Comparison of ENCODE assay signal across 15 cellular contexts in the genomic region with DNA sequence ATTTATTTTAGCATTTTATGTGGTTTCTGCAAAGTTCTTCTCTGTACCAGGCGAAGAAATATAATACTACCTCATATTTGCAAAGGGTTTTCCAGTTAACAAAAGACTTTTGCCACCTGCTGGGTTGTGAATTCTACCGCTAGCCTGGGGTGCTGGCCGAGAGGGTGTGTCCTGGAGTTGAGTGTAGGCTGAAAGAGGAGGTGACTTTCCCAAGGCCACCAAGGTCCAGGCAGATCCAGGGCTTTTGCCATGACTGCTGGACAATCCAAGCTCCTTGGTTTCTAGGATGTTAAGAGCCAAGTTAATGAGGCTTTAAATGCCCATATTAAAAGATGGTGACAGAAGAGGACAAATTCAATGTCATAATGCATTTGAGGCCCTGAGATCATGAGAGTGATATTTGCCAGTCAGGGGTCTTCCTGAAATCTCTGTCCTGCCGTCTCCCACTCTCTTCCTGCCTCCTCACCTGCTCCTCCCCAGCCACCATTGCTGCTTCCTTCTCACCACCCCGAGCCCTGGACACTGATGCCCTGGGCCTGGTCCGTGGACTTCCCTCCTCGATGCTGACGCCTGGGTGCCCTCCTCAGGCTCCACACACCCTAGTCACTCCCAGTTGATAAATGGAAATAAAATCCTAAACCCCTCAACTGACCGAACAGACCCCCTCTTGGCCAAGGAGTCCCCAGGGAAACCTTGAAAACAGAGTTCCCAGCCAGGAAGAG.
"Had no signal": no experiment of that assay in that cellular context is flagged by ENCODE, and none has a peak within 500 bp of the region (broad histone marks: within the 10 kb centered on the region; RNA-seq: fewer than 3 reads in every experiment).

No MANE protein-coding gene starts in this region.

- DNase-seq: erythroblast; foreskin keratinocyte; left colon; mucosa of descending colon; naive thymus-derived CD8-positive, alpha-beta T cell; stimulated activated CD4-positive, alpha-beta T cell treated with anti-CD3 and anti-CD28 coated beads, Interleukin-2, amount 100 ng/mL, for 24 hours; stimulated activated naive CD4-positive, alpha-beta T cell; thyroid gland had no signal

- H3K4me2 ChIP-seq: hepatocyte had no signal

- H3K4me1 ChIP-seq: foreskin keratinocyte, thyroid gland had no signal

- H3K4me3 Mint-ChIP-seq: dendritic cell treated with granulocyte-macrophage colony-stimulating factor and Interleukin-4, amounts not matched to agents 40 ng/mL and 50 ng/mL, for 4 days; naive thymus-derived CD8-positive, alpha-beta T cell had no signal

- ATAC-seq: foreskin keratinocyte; left colon; mucosa of descending colon; naive thymus-derived CD8-positive, alpha-beta T cell; sciatic nerve had no signal

- H3K27me3 Mint-ChIP-seq: dendritic cell treated with granulocyte-macrophage colony-stimulating factor and Interleukin-4, amounts not matched to agents 40 ng/mL and 50 ng/mL, for 4 days had no signal

- H3K9me3 ChIP-seq: neutrophil had no signal

- FAIRE-seq: colon, endothelial cell of umbilical vein had no signal

- H3K27ac ChIP-seq: foreskin keratinocyte, hepatocyte, neutrophil, skin epidermis, thyroid gland had no signal

- H3K27ac Mint-ChIP-seq: dendritic cell treated with granulocyte-macrophage colony-stimulating factor and Interleukin-4, amounts not matched to agents 40 ng/mL and 50 ng/mL, for 4 days had no signal

- H3K36me3 Mint-ChIP-seq: naive thymus-derived CD8-positive, alpha-beta T cell had no signal

- H3K4me1 Mint-ChIP-seq: naive thymus-derived CD8-positive, alpha-beta T cell had no signal

- H3K4me3 ChIP-seq: hepatocyte, mucosa of descending colon, skin epidermis, thyroid gland had no signal
